12 cellular contexts compared by ENCODE assay signal in the genomic region with DNA sequence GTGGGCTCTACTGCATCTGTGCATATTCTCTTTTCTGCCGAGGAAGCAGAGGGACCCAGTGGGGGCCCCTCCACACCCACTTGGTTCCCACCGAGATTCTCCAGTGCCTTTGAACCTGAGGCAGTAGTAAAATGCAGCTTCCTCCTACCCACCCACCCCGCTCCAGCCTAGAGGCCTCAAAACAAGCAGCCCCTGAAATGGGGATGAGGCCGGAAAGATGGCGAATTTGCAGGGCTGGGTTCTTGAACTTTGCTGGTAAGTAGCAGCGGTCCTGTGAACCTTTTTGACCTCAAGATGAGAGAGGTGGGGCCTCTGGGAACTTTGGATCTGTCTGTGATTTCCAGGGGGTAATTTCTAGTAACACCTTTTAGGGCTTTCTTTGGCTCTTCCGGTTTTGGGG. TPM values are rescaled to one million over a fixed set of nuclear protein-coding genes. Genes with fewer than 3 reads are reported as not detected.
DNase-seq lines count a peak whose midpoint lies in the region; ATAC-seq and TF ChIP-seq lines count a peak whose summit lies in the region.
"Had no signal": no experiment of that assay in that cellular context is flagged by ENCODE, and none has a peak within 500 bp of the region (broad histone marks: within the 10 kb centered on the region; RNA-seq: fewer than 3 reads in every experiment).

No MANE protein-coding gene starts in this region.

- H3K36me3 Mint-ChIP-seq in endodermal cell (ENCODE audit: low read depth) (peaks cover 3% of the 10 kb centered on the region), nephron progenitor cell (ENCODE audit: low read depth) (peaks cover 33% of the 10 kb centered on the region), type B pancreatic cell (peaks cover 21% of the 10 kb centered on the region)

- H3K4me1 Mint-ChIP-seq in endodermal cell (peaks cover 75% of the 10 kb centered on the region), nephron progenitor cell (peaks cover 96% of the 10 kb centered on the region), type B pancreatic cell (ENCODE audit: unreplicated experiment) (peaks cover 83% of the 10 kb centered on the region)

- H3K27me3 Mint-ChIP-seq in endodermal cell (ENCODE audit: insufficient read depth): peaks cover 3% of the 10 kb centered on the region
- H3K27me3 Mint-ChIP-seq in nephron progenitor cell (ENCODE audit: low read depth, poor library complexity): peaks cover 13% of the 10 kb centered on the region
- H3K27me3 Mint-ChIP-seq in type B pancreatic cell: no peaks in the 10 kb centered on the region
- H3K27me3 Mint-ChIP-seq: activated CD8-positive, alpha-beta memory T cell treated with anti-CD3 and anti-CD28 coated beads, Interleukin-2, amount 10 ng/mL, durations not matched to agents 7 days and 5 days had no signal

- TF ChIP-seq CTCF in left ventricle myocardium inferior (IDR thresholded peaks at IDR 0.05; ENCODE audit: borderline replicate concordance): no peak
- no peak for TF ChIP-seq CTCF in endodermal cell (conservative IDR thresholded peaks at IDR 0.05)
- TF ChIP-seq CTCF in nephron progenitor cell (IDR thresholded peaks at IDR 0.05): no peak
- TF ChIP-seq CTCF in type B pancreatic cell (conservative IDR thresholded peaks at IDR 0.05): no peak

- H3K9me3 Mint-ChIP-seq in endodermal cell (no peaks in the 10 kb centered on the region), nephron progenitor cell (peaks cover 5% of the 10 kb centered on the region), type B pancreatic cell (peaks cover 5% of the 10 kb centered on the region)

- H3K27ac Mint-ChIP-seq in endodermal cell (peak overlapping the region; percentile 80), nephron progenitor cell (peak overlapping the region; percentile 84), type B pancreatic cell (peak overlapping the region; percentile 93)
- H3K27ac Mint-ChIP-seq: activated CD8-positive, alpha-beta memory T cell treated with anti-CD3 and anti-CD28 coated beads, Interleukin-2, amount 10 ng/mL, durations not matched to agents 7 days and 5 days had no signal

- H3K4me3 Mint-ChIP-seq in endodermal cell: no peak overlapping the region
- H3K4me3 Mint-ChIP-seq in nephron progenitor cell: no peak overlapping the region
- peak overlapping the region; percentile 80 for H3K4me3 Mint-ChIP-seq in type B pancreatic cell
- H3K4me3 Mint-ChIP-seq: activated CD8-positive, alpha-beta memory T cell treated with anti-CD3 and anti-CD28 coated beads, Interleukin-2, amount 10 ng/mL, durations not matched to agents 7 days and 5 days had no signal

- no peaks in the 10 kb centered on the region for H3K36me3 ChIP-seq in left ventricle myocardium inferior
- no peaks in the 10 kb centered on the region for H3K36me3 ChIP-seq in endodermal cell (ENCODE audit: control insufficient read depth, insufficient read depth, low read length)

- no peak for DNase-seq in left ventricle myocardium inferior
- no peak for DNase-seq in Right ventricle myocardium superior
- peak; percentile 38 for DNase-seq in endodermal cell
- no peak for DNase-seq in nephron progenitor cell
- DNase-seq in type B pancreatic cell (ENCODE audit: extremely low spot score, unreplicated experiment): no peak
- no peak for DNase-seq in erythroblast (lab: John Stamatoyannopoulos, UW)
- DNase-seq in COR-L47 (lab: John Stamatoyannopoulos, UW): no peak
- DNase-seq: activated CD8-positive, alpha-beta memory T cell treated with anti-CD3 and anti-CD28 coated beads, Interleukin-2, amount 10 ng/mL, durations not matched to agents 7 days and 5 days; hippocampal formation; midbrain had no signal

- H3K9me3 ChIP-seq in left ventricle myocardium inferior (replicated peaks) (no peaks in the 10 kb centered on the region), endodermal cell (ENCODE audit: control insufficient read depth, low read length) (no peaks in the 10 kb centered on the region)

- H3K27ac ChIP-seq in left ventricle myocardium inferior (replicated peaks) (peak overlapping the region; percentile 57), endodermal cell (ENCODE audit: low read depth, low read length) (no peak overlapping the region)

- peaks cover 96% of the 10 kb centered on the region for H3K4me1 ChIP-seq in left ventricle myocardium inferior
- peaks cover 32% of the 10 kb centered on the region for H3K4me1 ChIP-seq in endodermal cell (ENCODE audit: control insufficient read depth, insufficient read depth, low read length)

- 92 to 93% methylated on average over 4 to 7 of the region's 7 CpGs for WGBS in endodermal cell (ENCODE audit: insufficient coverage in 1 of 2, insufficient read length in 1 of 2), 2 experiments

- H3K4me3 ChIP-seq in left ventricle myocardium inferior: no peak overlapping the region
- no peak overlapping the region for H3K4me3 ChIP-seq in endodermal cell (ENCODE audit: low read length)

- no peak for ATAC-seq in Right ventricle myocardium superior (ENCODE audit: poor library complexity)
- no peak for ATAC-seq in HG02763 (IDR thresholded peaks at IDR 0.05; ENCODE audit: unreplicated experiment)
- ATAC-seq: activated CD8-positive, alpha-beta memory T cell treated with anti-CD3 and anti-CD28 coated beads, Interleukin-2, amount 10 ng/mL, durations not matched to agents 7 days and 5 days; right cardiac atrium had no signal

- H3K27me3 ChIP-seq in left ventricle myocardium inferior (ENCODE audit: low read depth) (no peaks in the 10 kb centered on the region), endodermal cell (ENCODE audit: control insufficient read depth, insufficient read depth, low read length, poor library complexity, severe bottlenecking) (no peaks in the 10 kb centered on the region)

- no peak for TF ChIP-seq POLR2A in erythroblast (IDR thresholded peaks at IDR 0.05; ENCODE audit: low read length)

- intact Hi-C loops in left ventricle myocardium inferior (cut with micrococcal nuclease): no loop called here
- intact Hi-C loops in Right ventricle myocardium superior (cut with DNase I): no loop called here

- no peak overlapping the region for H3K9ac ChIP-seq in endodermal cell (ENCODE audit: extremely low read depth, low read length, poor library complexity, severe bottlenecking)

RNA-seq across cellular contexts. Expression of a gene that starts 15.4 kb away (rescaled TPM):
- total RNA-seq in left ventricle myocardium inferior (16.5 TPM), Right ventricle myocardium superior (16.6 TPM), endodermal cell (10 to 100 TPM; 31.7 to 52.6 TPM), type B pancreatic cell (ENCODE audit: low replicate concordance) (64.7 and 83.9 TPM in 2 replicates)
- polyA plus RNA-seq in endodermal cell (2013, experiment 1 of 2): 35.6 TPM
- 30.8 TPM for polyA plus RNA-seq in endodermal cell (2013, experiment 2 of 2)
